In genomic region chr20:49850463-49851233, GRCh38 we compare ENCODE assay signal across 13 cellular contexts. TPM values are rescaled to one million over a fixed set of nuclear protein-coding genes. Genes with fewer than 3 reads are reported as not detected.
DNase-seq lines count a peak whose midpoint lies in the region; ATAC-seq, FAIRE-seq and TF ChIP-seq lines count a peak whose summit lies in the region.
"Had no signal": no experiment of that assay in that cellular context is flagged by ENCODE, and none has a peak within 500 bp of the region (broad histone marks: within the 10 kb centered on the region; RNA-seq: fewer than 3 reads in every experiment).

No MANE protein-coding gene starts in this region.

- intact Hi-C loops in activated CD4-positive, alpha-beta memory T cell treated with anti-CD3 and anti-CD28 coated beads for 36 hours (cut with micrococcal nuclease), result no loop called here
- intact Hi-C loops in testis (cut with DNase I; ENCODE audit: low total_unique reads), result no loop called here

- H3K27ac ChIP-seq in angular gyrus (ENCODE audit: low read depth, low read length) (peak overlapping the region; percentile 54), keratinocyte (ENCODE audit: control insufficient read depth, insufficient read depth, low read length) (peak overlapping the region; percentile 27), testis (peak overlapping the region; percentile 47)

- H3K9me3 ChIP-seq in keratinocyte (ENCODE audit: control insufficient read depth, low read depth, low read length), result no peaks in the 10 kb centered on the region
- H3K9me3 ChIP-seq in testis, result no peaks in the 10 kb centered on the region

- no peaks in the 10 kb centered on the region for H3K27me3 ChIP-seq in keratinocyte (ENCODE audit: control insufficient read depth, extremely low read depth, insufficient read depth, low read length)
- no peaks in the 10 kb centered on the region for H3K27me3 ChIP-seq in testis

- H3K79me2 ChIP-seq in keratinocyte (ENCODE audit: control insufficient read depth, insufficient read depth, low read length), result no peaks in the 10 kb centered on the region

- TF ChIP-seq POLR2A in testis (IDR thresholded peaks at IDR 0.05), result no peak

- H2AFZ ChIP-seq in keratinocyte (ENCODE audit: control insufficient read depth, low read length), result no peak overlapping the region

- CTCF ChIA-PET in activated CD4-positive, alpha-beta memory T cell treated with anti-CD3 and anti-CD28 coated beads, Interleukin-2, amount 10 ng/mL, durations not matched to agents 7 days and 5 days (lab: Charles Lee), result interaction anchor here (1.2 to 7.8 kb wide), 3 partner anchors 38 to 239 kb away, joined by 3 to 89 read pairs (median 4); no protein-coding TSS in a partner anchor
- CTCF ChIA-PET in activated CD4-positive, alpha-beta memory T cell treated with anti-CD3 and anti-CD28 coated beads for 36 hours (lab: Charles Lee), result interaction anchor here (0.6 to 12.3 kb wide), 5 partner anchors 18 to 239 kb away, joined by 3 to 184 read pairs (median 3); no protein-coding TSS in a partner anchor

- H3K4me3 Mint-ChIP-seq in activated CD4-positive, alpha-beta memory T cell treated with anti-CD3 and anti-CD28 coated beads, Interleukin-2, amount 10 ng/mL, durations not matched to agents 7 days and 5 days, result no peak overlapping the region
- no peak overlapping the region for H3K4me3 Mint-ChIP-seq in activated CD4-positive, alpha-beta memory T cell treated with anti-CD3 and anti-CD28 coated beads for 36 hours
- H3K4me3 Mint-ChIP-seq in naive thymus-derived CD8-positive, alpha-beta T cell, result no peak overlapping the region
- H3K4me3 Mint-ChIP-seq: activated naive CD4-positive, alpha-beta T cell treated with anti-CD3 and anti-CD28 coated beads, Interleukin-2, amount 50 U/mL, for 24 hours had no signal

- no peaks in the 10 kb centered on the region for H3K27me3 Mint-ChIP-seq in activated CD4-positive, alpha-beta memory T cell treated with anti-CD3 and anti-CD28 coated beads, Interleukin-2, amount 10 ng/mL, durations not matched to agents 7 days and 5 days
- H3K27me3 Mint-ChIP-seq in activated CD4-positive, alpha-beta memory T cell treated with anti-CD3 and anti-CD28 coated beads for 36 hours, result no peaks in the 10 kb centered on the region
- no peaks in the 10 kb centered on the region for H3K27me3 Mint-ChIP-seq in naive thymus-derived CD8-positive, alpha-beta T cell
- H3K27me3 Mint-ChIP-seq: activated naive CD4-positive, alpha-beta T cell treated with anti-CD3 and anti-CD28 coated beads, Interleukin-2, amount 50 U/mL, for 24 hours had no signal

- no peaks in the 10 kb centered on the region for H4K20me1 ChIP-seq in keratinocyte (ENCODE audit: control insufficient read depth, extremely low read depth, insufficient read depth, low read length)

- dilution Hi-C loops in keratinocyte (cut with MboI; ENCODE audit: extremely low pct_ligation_motif_present, low sequenced_read_pairs), result no loop called here

- H3K4me3 ChIP-seq in keratinocyte (ENCODE audit: control insufficient read depth in 2 of 3, extremely low read depth in 1 of 3, insufficient read depth in 2 of 3, low read depth in 1 of 3, low read length in 3 of 3), result no peak overlapping the region
- no peak overlapping the region for H3K4me3 ChIP-seq in testis

- H3K9ac ChIP-seq in keratinocyte (ENCODE audit: control insufficient read depth, extremely low read depth, insufficient read depth, low read length), result no peak overlapping the region

- no peak for FAIRE-seq in keratinocyte (lab: Jason Lieb, UNC)

- H3K4me2 ChIP-seq in keratinocyte (ENCODE audit: control insufficient read depth, extremely low read depth, insufficient read depth, low read depth, low read length), result peak overlapping the region; percentile 42

- H3K36me3 Mint-ChIP-seq in activated CD4-positive, alpha-beta memory T cell treated with anti-CD3 and anti-CD28 coated beads, Interleukin-2, amount 10 ng/mL, durations not matched to agents 7 days and 5 days (ENCODE audit: low read depth), result peaks cover 54% of the 10 kb centered on the region
- peaks cover 23% of the 10 kb centered on the region for H3K36me3 Mint-ChIP-seq in activated CD4-positive, alpha-beta memory T cell treated with anti-CD3 and anti-CD28 coated beads for 36 hours
- peaks cover 0 to 80% (median 18%) of the 10 kb centered on the region in 3 donors for H3K36me3 Mint-ChIP-seq in naive thymus-derived CD8-positive, alpha-beta T cell

- no peak for DNase-seq in activated CD4-positive, alpha-beta memory T cell treated with anti-CD3 and anti-CD28 coated beads, Interleukin-2, amount 10 ng/mL, durations not matched to agents 7 days and 5 days
- no peak for DNase-seq in activated CD4-positive, alpha-beta memory T cell treated with anti-CD3 and anti-CD28 coated beads for 36 hours
- DNase-seq in keratinocyte (ENCODE audit: low read depth, low spot score), result no peak
- peak; percentile 72 for DNase-seq in testis
- DNase-seq in HK-2 (ENCODE audit: unreplicated experiment), result no peak
- no peak for DNase-seq in naive thymus-derived CD8-positive, alpha-beta T cell
- DNase-seq: ACHN; activated CD4-positive, alpha-beta T cell treated with anti-CD3 and anti-CD28 coated beads for 4 hours; DND-41; NCI-H446 had no signal

- WGBS in testis, 2 donors, result 53 to 68% methylated on average over 8 of the region's 8 CpGs

- POLR2A ChIA-PET in activated CD4-positive, alpha-beta memory T cell treated with anti-CD3 and anti-CD28 coated beads, Interleukin-2, amount 10 ng/mL, durations not matched to agents 7 days and 5 days (lab: Charles Lee), result no interaction called here
- POLR2A ChIA-PET in activated CD4-positive, alpha-beta memory T cell treated with anti-CD3 and anti-CD28 coated beads for 36 hours (lab: Charles Lee), result no interaction called here
- POLR2A ChIA-PET in naive thymus-derived CD8-positive, alpha-beta T cell (lab: Charles Lee), result no interaction called here

- peaks cover 27% of the 10 kb centered on the region for H3K4me1 Mint-ChIP-seq in activated CD4-positive, alpha-beta memory T cell treated with anti-CD3 and anti-CD28 coated beads, Interleukin-2, amount 10 ng/mL, durations not matched to agents 7 days and 5 days
- no peaks in the 10 kb centered on the region for H3K4me1 Mint-ChIP-seq in activated CD4-positive, alpha-beta memory T cell treated with anti-CD3 and anti-CD28 coated beads for 36 hours (ENCODE audit: low read depth)
- peaks cover 3 to 6% (median 5%) of the 10 kb centered on the region in 4 donors for H3K4me1 Mint-ChIP-seq in naive thymus-derived CD8-positive, alpha-beta T cell

- H3K9me1 ChIP-seq in keratinocyte (ENCODE audit: control insufficient read depth, extremely low read depth, insufficient read depth, low read length), result no peaks in the 10 kb centered on the region

- H3K9me3 Mint-ChIP-seq in activated CD4-positive, alpha-beta memory T cell treated with anti-CD3 and anti-CD28 coated beads, Interleukin-2, amount 10 ng/mL, durations not matched to agents 7 days and 5 days, result no peaks in the 10 kb centered on the region
- no peaks in the 10 kb centered on the region for H3K9me3 Mint-ChIP-seq in activated CD4-positive, alpha-beta memory T cell treated with anti-CD3 and anti-CD28 coated beads for 36 hours
- H3K9me3 Mint-ChIP-seq in naive thymus-derived CD8-positive, alpha-beta T cell, result no peaks in the 10 kb centered on the region
- H3K9me3 Mint-ChIP-seq: activated naive CD4-positive, alpha-beta T cell treated with anti-CD3 and anti-CD28 coated beads, Interleukin-2, amount 50 U/mL, for 24 hours had no signal

- peak overlapping the region; percentile 72 for H3K27ac Mint-ChIP-seq in activated CD4-positive, alpha-beta memory T cell treated with anti-CD3 and anti-CD28 coated beads, Interleukin-2, amount 10 ng/mL, durations not matched to agents 7 days and 5 days
- no peak overlapping the region for H3K27ac Mint-ChIP-seq in activated CD4-positive, alpha-beta memory T cell treated with anti-CD3 and anti-CD28 coated beads for 36 hours
- H3K27ac Mint-ChIP-seq in naive thymus-derived CD8-positive, alpha-beta T cell, result peak overlapping the region in 2 of 10 donors; percentile 15 to 48
- H3K27ac Mint-ChIP-seq: activated naive CD4-positive, alpha-beta T cell treated with anti-CD3 and anti-CD28 coated beads, Interleukin-2, amount 50 U/mL, for 24 hours had no signal

- H3K36me3 ChIP-seq in keratinocyte (ENCODE audit: control insufficient read depth in 2 of 2, extremely low read depth in 1 of 2, insufficient read depth in 2 of 2, low read length in 2 of 2), result peaks cover 3 to 10% of the 10 kb centered on the region in 2 experiments
- H3K36me3 ChIP-seq in testis (ENCODE audit: low read depth, missing control alignments), result no peaks in the 10 kb centered on the region

- ATAC-seq in GM18907 (IDR thresholded peaks at IDR 0.05; ENCODE audit: unreplicated experiment), result no peak
- ATAC-seq in naive thymus-derived CD8-positive, alpha-beta T cell, result no peak

- H3K4me1 ChIP-seq in keratinocyte (ENCODE audit: control insufficient read depth, extremely low read depth, insufficient read depth, low read length), result peaks cover 23% of the 10 kb centered on the region
- H3K4me1 ChIP-seq in testis, result peaks cover 38% of the 10 kb centered on the region

- no peak for TF ChIP-seq CTCF in keratinocyte (optimal IDR thresholded peaks at IDR 0.05 in 1 of 3, IDR thresholded peaks at IDR 0.05 in 1 of 3, conservative IDR thresholded peaks at IDR 0.05 in 1 of 3; ENCODE audit: extremely low read depth in 1 of 3, insufficient read depth in 2 of 3, low read length in 3 of 3)
- no peak for TF ChIP-seq CTCF in testis (IDR thresholded peaks at IDR 0.05)

RNA-seq across cellular contexts. Expression of gene SLC9A8, which starts 38.0 kb away (rescaled TPM):
- 10 to 100 TPM; 18.0 to 21.0 TPM for total RNA-seq in activated CD4-positive, alpha-beta memory T cell treated with anti-CD3 and anti-CD28 coated beads, Interleukin-2, amount 10 ng/mL, durations not matched to agents 7 days and 5 days
- total RNA-seq in activated CD4-positive, alpha-beta memory T cell treated with anti-CD3 and anti-CD28 coated beads for 36 hours, result 10 to 100 TPM; 11.5 to 13.0 TPM
- polyA plus RNA-seq in keratinocyte (1.2 to 1.9 TPM (median 1.9 TPM) in 3 replicates), testis (ENCODE audit: insufficient read depth, low read depth, low replicate concordance) (21.3 TPM)
- 1.3 TPM for polyA plus RNA-seq in keratinocyte (2011; ENCODE audit: low read depth)
- polyA plus RNA-seq in keratinocyte (2011; cell fraction: cytosol; rRNA removed), result 0.92 and 1.1 TPM in 2 replicates
- polyA plus RNA-seq in keratinocyte (2011; cell fraction: nucleus; rRNA removed), result 7.1 and 9.1 TPM in 2 replicates
- 1.8 and 3.0 TPM in 2 replicates for polyA plus RNA-seq in keratinocyte (2012; ENCODE audit: low replicate concordance)
- polyA minus RNA-seq in keratinocyte, result 1.6 to 9.7 TPM (median 8.5 TPM) in 3 replicates
- 0.96 TPM for polyA minus RNA-seq in keratinocyte (2011; cell fraction: cytosol; rRNA and poly(A)+ RNA removed)
- polyA minus RNA-seq in keratinocyte (2011; cell fraction: nucleus; rRNA and poly(A)+ RNA removed), result 5.6 and 7.4 TPM in 2 replicates
- total RNA-seq in testis, result 10 to 100 TPM; 32.7 to 33.0 TPM
- 10 to 100 TPM; 28.3 to 29.3 TPM for total RNA-seq in naive thymus-derived CD8-positive, alpha-beta T cell
- 1 to 10 TPM; 4.7 to 9.0 (median 6.0) TPM for polyA plus RNA-seq in naive thymus-derived CD8-positive, alpha-beta T cell
